ENCODE assay signal across 8 cellular contexts in genomic region chr16:2560798-2561133, GRCh38. TPM values are rescaled to one million over a fixed set of nuclear protein-coding genes. Genes with fewer than 3 reads are reported as not detected.
DNase-seq lines count a peak whose midpoint lies in the region; ATAC-seq, FAIRE-seq and TF ChIP-seq lines count a peak whose summit lies in the region.
"Not testable (repeated sequence)": the region's sequence is repeated elsewhere in the genome, so short reads cannot be mapped to it uniquely, and the experiment has no call there.

No MANE protein-coding gene starts in this region.

- H3K27me3 Mint-ChIP-seq in Calu3 (ENCODE audit: unreplicated experiment); osteocyte (ENCODE audit: unreplicated experiment): not testable (repeated sequence)

- in situ Hi-C loops in astrocyte of the spinal cord (cut with HindIII; ENCODE audit: low sequenced_read_pairs) = not testable (repeated sequence)

- peak; percentile 83 for DNase-seq in Calu3
- not testable (repeated sequence) for DNase-seq in HTR-8/SVneo (ENCODE audit: insufficient read length, low spot score); astrocyte of the spinal cord (ENCODE audit: low read depth, low spot score); cardiac muscle cell (ENCODE audit: low read depth in 1 of 2, low spot score in 1 of 2); osteocyte (ENCODE audit: extremely low spot score, unreplicated experiment)
- peak; percentile 70 to 75 for DNase-seq in activated CD4-positive, alpha-beta T cell treated with anti-CD3 and anti-CD28 coated beads, Interleukin-2, amount 50 U/mL, for 48 hours
- peak; percentile 84 for DNase-seq in stimulated activated CD8-positive, alpha-beta memory T cell treated with anti-CD3 and anti-CD28 coated beads, Interleukin-4, amount 100 ng/mL, for 48 hours

- not testable (repeated sequence) for H3K9me3 ChIP-seq in cardiac muscle cell (ENCODE audit: low read depth)

- FAIRE-seq in HTR-8/SVneo (lab: Jason Lieb, UNC) = peak; percentile 83

- not testable (repeated sequence) for H3K9me3 Mint-ChIP-seq in Calu3 (ENCODE audit: low read depth, unreplicated experiment); osteocyte (ENCODE audit: unreplicated experiment)

- H3K4me3 Mint-ChIP-seq in Calu3 (ENCODE audit: low read depth, unreplicated experiment); osteocyte (ENCODE audit: unreplicated experiment): not testable (repeated sequence)

- not testable (repeated sequence) for H3K4me1 Mint-ChIP-seq in Calu3 (ENCODE audit: low read depth, unreplicated experiment); osteocyte (ENCODE audit: unreplicated experiment)

- intact Hi-C loops in Calu3 (cut with micrococcal nuclease; ENCODE audit: unreplicated experiment) = not testable (repeated sequence)

- not testable (repeated sequence) for H3K36me3 Mint-ChIP-seq in Calu3 (ENCODE audit: insufficient read depth, unreplicated experiment); osteocyte (ENCODE audit: unreplicated experiment)

- not testable (repeated sequence) for H3K27me3 ChIP-seq in cardiac muscle cell

- H3K36me3 ChIP-seq in cardiac muscle cell = not testable (repeated sequence)

- not testable (repeated sequence) for H3K27ac Mint-ChIP-seq in Calu3 (ENCODE audit: unreplicated experiment); osteocyte (ENCODE audit: unreplicated experiment)

- H3K4me3 ChIP-seq in astrocyte of the spinal cord (ENCODE audit: low read depth, low read length); cardiac muscle cell: not testable (repeated sequence)

- peak; percentile 26 for ATAC-seq in GM21528 (IDR thresholded peaks at IDR 0.05; ENCODE audit: low FRiP score, unreplicated experiment)

- BruUV-seq in Calu3 (replicated peaks; lab: Mats Ljungman, UMichigan) = not testable (repeated sequence)

- TF ChIP-seq CTCF in Calu3 (IDR thresholded peaks at IDR 0.05; ENCODE audit: unreplicated experiment) (peak; percentile 63), astrocyte of the spinal cord (IDR thresholded peaks at IDR 0.05; ENCODE audit: low read depth, low read length) (peak; percentile 43), cardiac muscle cell (IDR thresholded peaks at IDR 0.05; ENCODE audit: low read depth, low read length) (peak; percentile 19), osteocyte (IDR thresholded peaks at IDR 0.05) (peak; percentile 53)

- CTCF ChIA-PET in Calu3 (lab: Charles Lee) = not testable (repeated sequence)

- not testable (repeated sequence) for H3K27ac ChIP-seq in cardiac muscle cell

- H3K4me1 ChIP-seq in cardiac muscle cell (ENCODE audit: low read depth) = not testable (repeated sequence)

RNA-seq across cellular contexts. Expression of gene PDPK1, which starts 22.9 kb away (rescaled TPM):
- total RNA-seq in Calu3 (2022) (57.4 and 62.4 TPM in 2 replicates), cardiac muscle cell (24.9 and 28.6 TPM in 2 replicates), osteocyte (44.9 and 45.8 TPM in 2 replicates)
- polyA plus RNA-seq in cardiac muscle cell = 22.4 and 23.3 TPM in 2 replicates

RNA-seq across cellular contexts. Expression of gene CEMP1, which starts 29.6 kb away (rescaled TPM):
- total RNA-seq in Calu3 (2022) (0.86 and 0.90 TPM in 2 replicates), cardiac muscle cell (1.3 TPM in 1 of 2 replicates, not detected in the other), osteocyte (not detected in 2 replicates)
- 4.6 and 9.4 TPM in 2 replicates for polyA plus RNA-seq in cardiac muscle cell

RNA-seq across cellular contexts. Expression of gene AMDHD2, which starts 40.6 kb away (rescaled TPM):
- total RNA-seq in Calu3 (2022) = 60.2 and 65.1 TPM in 2 replicates
- total RNA-seq in cardiac muscle cell = 32.4 and 39.2 TPM in 2 replicates
- polyA plus RNA-seq in cardiac muscle cell = 25.0 and 30.2 TPM in 2 replicates
- 52.5 and 56.6 TPM in 2 replicates for total RNA-seq in osteocyte

RNA-seq across cellular contexts. Expression of gene ATP6V0C, which starts 47.0 kb away (rescaled TPM):
- total RNA-seq in Calu3 (2022) (260 and 262 TPM in 2 replicates), cardiac muscle cell (92.4 and 117 TPM in 2 replicates), osteocyte (208 and 211 TPM in 2 replicates)
- 184 and 281 TPM in 2 replicates for polyA plus RNA-seq in cardiac muscle cell
